Comparison of ENCODE assay signal across 37 cellular contexts in the genomic region with DNA sequence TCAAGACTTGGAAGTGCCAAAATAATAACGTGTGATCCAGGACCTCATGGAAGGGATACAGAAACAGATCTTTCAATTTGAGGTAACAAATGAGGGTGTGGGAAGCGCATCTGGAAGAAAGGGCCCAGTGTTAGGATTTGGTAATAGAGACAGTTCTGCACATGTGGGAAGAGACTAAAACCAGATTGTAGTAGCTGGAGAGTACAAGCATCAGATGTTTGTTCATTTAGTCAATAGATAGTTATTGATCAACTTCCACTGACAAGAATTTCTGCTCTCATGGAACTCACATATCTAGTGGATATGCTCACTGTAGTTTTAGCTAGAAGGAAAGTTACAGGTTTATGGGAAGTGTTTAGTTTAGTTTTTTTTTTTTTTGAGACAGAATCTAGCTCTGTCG.
"Had no signal": no experiment of that assay in that cellular context is flagged by ENCODE, and none has a peak within 500 bp of the region (broad histone marks: within the 10 kb centered on the region; RNA-seq: fewer than 3 reads in every experiment).

No MANE protein-coding gene starts in this region.

- FAIRE-seq: bronchial epithelial cell, TTC549 had no signal

- H3K36me3 Mint-ChIP-seq: activated CD8-positive, alpha-beta memory T cell treated with anti-CD3 and anti-CD28 coated beads, Interleukin-2, amount 10 ng/mL, durations not matched to agents 7 days and 5 days; activated naive CD4-positive, alpha-beta T cell treated with anti-CD3 and anti-CD28 coated beads, Interleukin-2, amount 50 U/mL, for 72 hours had no signal

- H3K4me3 ChIP-seq: adrenal gland, ascending aorta, cardiac muscle cell had no signal

- H3K27me3 ChIP-seq: adrenal gland, ascending aorta, cardiac muscle cell had no signal

- H3K4me1 Mint-ChIP-seq: activated CD4-positive, alpha-beta memory T cell treated with anti-CD3 and anti-CD28 coated beads, Interleukin-2, amount 10 ng/mL, durations not matched to agents 7 days and 5 days; activated CD4-positive, alpha-beta T cell treated with anti-CD3 and anti-CD28 coated beads, Interleukin-2, amount 10 ng/mL, durations not matched to agents 7 days and 5 days; activated CD8-positive, alpha-beta memory T cell treated with anti-CD3 and anti-CD28 coated beads, Interleukin-2, amount 10 ng/mL, durations not matched to agents 7 days and 5 days; activated T-helper 17 cell treated with anti-CD3 and anti-CD28 coated beads, Interleukin-2, amount 50 U/mL, for 72 hours had no signal

- H3K27ac ChIP-seq: adrenal gland, ascending aorta, cardiac muscle cell, VCaP had no signal

- H3K4me3 Mint-ChIP-seq: activated B cell treated with CpG ODN at 0.5 μM for 24 hours; activated CD4-positive, alpha-beta memory T cell treated with anti-CD3 and anti-CD28 coated beads, Interleukin-2, amount 10 ng/mL, durations not matched to agents 7 days and 5 days; activated CD4-positive, alpha-beta T cell treated with anti-CD3 and anti-CD28 coated beads, Interleukin-2, amount 10 ng/mL, durations not matched to agents 7 days and 5 days; activated CD8-positive, alpha-beta memory T cell treated with anti-CD3 and anti-CD28 coated beads, Interleukin-2, amount 10 ng/mL, durations not matched to agents 7 days and 5 days; activated CD8-positive, alpha-beta T cell treated with anti-CD3 and anti-CD28 coated beads, Interleukin-2, amount 10 ng/mL, durations not matched to agents 7 days and 5 days; activated naive CD4-positive, alpha-beta T cell treated with anti-CD3 and anti-CD28 coated beads for 36 hours; activated naive CD8-positive, alpha-beta T cell treated with anti-CD3 and anti-CD28 coated beads for 36 hours; activated T-cell treated with anti-CD3 and anti-CD28 coated beads, Interleukin-2, amount 50 U/mL, for 24 hours; activated T-cell treated with anti-CD3 and anti-CD28 coated beads, Interleukin-2, amount 50 U/mL, for 72 hours; activated T-helper 1 cell treated with anti-CD3 and anti-CD28 coated beads, Interleukin-12 subunit alpha, Interleukin-12 subunit beta, Interleukin-2, Interleukin-4 antibody, amounts not matched to agents 30 ng/mL and 10 ng/mL and 1 ng/mL, durations not matched to agents 14 hours and 24 hours and 36 hours; activated T-helper 17 cell treated with anti-CD3 and anti-CD28 coated beads, Interleukin-2, amount 50 U/mL, for 72 hours; brain; T-helper 1 cell treated with Interleukin-12 subunit alpha and Interleukin-12 subunit beta and Interleukin-4 antibody, amounts not matched to agents 30 μg/mL and 1 μg/mL, for 36 hours; T-helper 2 cell treated with Interferon-gamma antibody and Interleukin-4, amounts not matched to agents 5 μg/mL and 100 μg/mL, for 36 hours had no signal

- H3K9me3 ChIP-seq: adrenal gland, ascending aorta had no signal

- ATAC-seq: activated CD8-positive, alpha-beta memory T cell treated with anti-CD3 and anti-CD28 coated beads, Interleukin-2, amount 10 ng/mL, durations not matched to agents 7 days and 5 days; activated CD8-positive, alpha-beta T cell treated with anti-CD3 and anti-CD28 coated beads, Interleukin-2, amount 10 ng/mL, durations not matched to agents 7 days and 5 days; activated naive CD4-positive, alpha-beta T cell treated with anti-CD3 and anti-CD28 coated beads, Interleukin-2, amount 50 U/mL, for 72 hours; activated T-cell treated with anti-CD3 and anti-CD28 coated beads, Interleukin-2, amount 50 U/mL, for 72 hours; activated T-helper 17 cell treated with anti-CD3 and anti-CD28 coated beads, Interleukin-2, amount 50 U/mL, for 72 hours had no signal

- H3K27ac Mint-ChIP-seq: activated B cell treated with CpG ODN at 0.5 μM for 24 hours; activated CD4-positive, alpha-beta memory T cell treated with anti-CD3 and anti-CD28 coated beads, Interleukin-2, amount 10 ng/mL, durations not matched to agents 7 days and 5 days; activated CD4-positive, alpha-beta T cell treated with anti-CD3 and anti-CD28 coated beads, Interleukin-2, amount 10 ng/mL, durations not matched to agents 7 days and 5 days; activated CD8-positive, alpha-beta memory T cell treated with anti-CD3 and anti-CD28 coated beads, Interleukin-2, amount 10 ng/mL, durations not matched to agents 7 days and 5 days; activated CD8-positive, alpha-beta T cell treated with anti-CD3 and anti-CD28 coated beads, Interleukin-2, amount 10 ng/mL, durations not matched to agents 7 days and 5 days; activated naive CD4-positive, alpha-beta T cell treated with anti-CD3 and anti-CD28 coated beads for 36 hours; activated naive CD4-positive, alpha-beta T cell treated with anti-CD3 and anti-CD28 coated beads, Interleukin-2, amount 50 U/mL, for 72 hours; activated naive CD8-positive, alpha-beta T cell treated with anti-CD3 and anti-CD28 coated beads for 36 hours; activated T-cell treated with anti-CD3 and anti-CD28 coated beads, Interleukin-2, amount 50 U/mL, for 24 hours; activated T-cell treated with anti-CD3 and anti-CD28 coated beads, Interleukin-2, amount 50 U/mL, for 72 hours; activated T-helper 1 cell treated with anti-CD3 and anti-CD28 coated beads, Interleukin-12 subunit alpha, Interleukin-12 subunit beta, Interleukin-2, Interleukin-4 antibody, amounts not matched to agents 30 ng/mL and 10 ng/mL and 1 ng/mL, durations not matched to agents 14 hours and 24 hours and 36 hours; activated T-helper 17 cell treated with anti-CD3 and anti-CD28 coated beads, Interleukin-2, amount 50 U/mL, for 72 hours; brain; T-helper 1 cell treated with Interleukin-12 subunit alpha and Interleukin-12 subunit beta and Interleukin-4 antibody, amounts not matched to agents 30 μg/mL and 1 μg/mL, for 36 hours; T-helper 2 cell treated with Interferon-gamma antibody and Interleukin-4, amounts not matched to agents 5 μg/mL and 100 μg/mL, for 36 hours had no signal

- H3K27me3 Mint-ChIP-seq: activated B cell treated with CpG ODN at 0.5 μM for 24 hours; activated CD4-positive, alpha-beta memory T cell treated with anti-CD3 and anti-CD28 coated beads, Interleukin-2, amount 10 ng/mL, durations not matched to agents 7 days and 5 days; activated CD4-positive, alpha-beta T cell treated with anti-CD3 and anti-CD28 coated beads, Interleukin-2, amount 10 ng/mL, durations not matched to agents 7 days and 5 days; activated CD8-positive, alpha-beta memory T cell treated with anti-CD3 and anti-CD28 coated beads, Interleukin-2, amount 10 ng/mL, durations not matched to agents 7 days and 5 days; activated naive CD8-positive, alpha-beta T cell treated with anti-CD3 and anti-CD28 coated beads for 36 hours; activated T-cell treated with anti-CD3 and anti-CD28 coated beads, Interleukin-2, amount 50 U/mL, for 24 hours; activated T-helper 17 cell treated with anti-CD3 and anti-CD28 coated beads, Interleukin-2, amount 50 U/mL, for 72 hours; brain had no signal

- H3K36me3 ChIP-seq: adrenal gland, ascending aorta, cardiac muscle cell had no signal

- H3K9me3 Mint-ChIP-seq: activated B cell treated with CpG ODN at 0.5 μM for 24 hours; activated CD4-positive, alpha-beta memory T cell treated with anti-CD3 and anti-CD28 coated beads, Interleukin-2, amount 10 ng/mL, durations not matched to agents 7 days and 5 days; activated CD4-positive, alpha-beta T cell treated with anti-CD3 and anti-CD28 coated beads, Interleukin-2, amount 10 ng/mL, durations not matched to agents 7 days and 5 days; activated naive CD4-positive, alpha-beta T cell treated with anti-CD3 and anti-CD28 coated beads for 36 hours; activated naive CD4-positive, alpha-beta T cell treated with anti-CD3 and anti-CD28 coated beads, Interleukin-2, amount 50 U/mL, for 72 hours; activated naive CD8-positive, alpha-beta T cell treated with anti-CD3 and anti-CD28 coated beads for 36 hours; activated T-cell treated with anti-CD3 and anti-CD28 coated beads, Interleukin-2, amount 50 U/mL, for 24 hours; activated T-cell treated with anti-CD3 and anti-CD28 coated beads, Interleukin-2, amount 50 U/mL, for 72 hours; activated T-helper 1 cell treated with anti-CD3 and anti-CD28 coated beads, Interleukin-12 subunit alpha, Interleukin-12 subunit beta, Interleukin-2, Interleukin-4 antibody, amounts not matched to agents 30 ng/mL and 10 ng/mL and 1 ng/mL, durations not matched to agents 14 hours and 24 hours and 36 hours; activated T-helper 17 cell treated with anti-CD3 and anti-CD28 coated beads, Interleukin-2, amount 50 U/mL, for 72 hours; brain; T-helper 1 cell treated with Interleukin-12 subunit alpha and Interleukin-12 subunit beta and Interleukin-4 antibody, amounts not matched to agents 30 μg/mL and 1 μg/mL, for 36 hours; T-helper 2 cell treated with Interferon-gamma antibody and Interleukin-4, amounts not matched to agents 5 μg/mL and 100 μg/mL, for 36 hours had no signal

- DNase-seq: activated B cell treated with CpG ODN at 0.5 μM for 24 hours; activated CD4-positive, alpha-beta memory T cell treated with anti-CD3 and anti-CD28 coated beads, Interleukin-2, amount 10 ng/mL, durations not matched to agents 7 days and 5 days; activated CD4-positive, alpha-beta T cell treated with anti-CD3 and anti-CD28 coated beads for 48 hours; activated CD4-positive, alpha-beta T cell treated with anti-CD3 and anti-CD28 coated beads, Interleukin-2, amount 10 ng/mL, durations not matched to agents 7 days and 5 days; activated CD4-positive, alpha-beta T cell treated with anti-CD3 and anti-CD28 coated beads, Interleukin-2, amount 50 U/mL, for 48 hours; activated CD4-positive, CD25-positive, alpha-beta regulatory T cell treated with anti-CD3 and anti-CD28 coated beads, Interleukin-2, amount 50 U/mL, for 72 hours; activated CD8-positive, alpha-beta memory T cell treated with anti-CD3 and anti-CD28 coated beads for 24 hours; activated CD8-positive, alpha-beta memory T cell treated with anti-CD3 and anti-CD28 coated beads, Interleukin-2, amount 10 ng/mL, durations not matched to agents 7 days and 5 days; activated CD8-positive, alpha-beta memory T cell treated with anti-CD3 and anti-CD28 coated beads, Interleukin-2, amount 50 U/mL, for 48 hours; activated CD8-positive, alpha-beta T cell treated with anti-CD3 and anti-CD28 coated beads, Interleukin-2, amount 10 ng/mL, durations not matched to agents 7 days and 5 days; activated effector memory CD4-positive, alpha-beta T cell treated with anti-CD3 and anti-CD28 coated beads, Interleukin-2, amount 50 U/mL, for 16 hours; activated gamma-delta T cell treated with Interleukin-2 at 50 U/mL for 16 hours; activated naive CD4-positive, alpha-beta T cell; activated naive CD4-positive, alpha-beta T cell treated with anti-CD3 and anti-CD28 coated beads for 36 hours; activated naive CD4-positive, alpha-beta T cell treated with anti-CD3 and anti-CD28 coated beads, Interleukin-2, amount 50 U/mL, for 16 hours; activated naive CD8-positive, alpha-beta T cell treated with anti-CD3 and anti-CD28 coated beads for 36 hours; activated T-cell treated with anti-CD3 and anti-CD28 coated beads, Interleukin-2, amount 50 U/mL, for 24 hours; activated T-cell treated with anti-CD3 and anti-CD28 coated beads, Interleukin-2, amount 50 U/mL, for 72 hours; adrenal gland; amniotic stem cell; anterior cingulate cortex; caudate nucleus; SW 1271; T-helper 1 cell; T-helper 2 cell; T-helper 9 cell had no signal
